8 cellular contexts compared by ENCODE assay signal in genomic region chr2:61694312-61695274, GRCh38.
DNase-seq lines count a peak whose midpoint lies in the region; ATAC-seq and TF ChIP-seq lines count a peak whose summit lies in the region.

No MANE protein-coding gene starts in this region.

- TF ChIP-seq EP300 in gastroesophageal sphincter (IDR thresholded peaks at IDR 0.05), result no peak

- H3K4me3 ChIP-seq in HUES64 (ENCODE audit: low read length) (peak overlapping the region; percentile 88), gastroesophageal sphincter (peak overlapping the region; percentile 77 to 84)

- TF ChIP-seq POLR2A in Raji (IDR thresholded peaks at IDR 0.05; ENCODE audit: insufficient read depth, low read depth, low read length), result peak; percentile 92
- TF ChIP-seq POLR2A in gastroesophageal sphincter (IDR thresholded peaks at IDR 0.05), result peak; percentile 39 to 60

- H3K27me3 ChIP-seq in HUES64 (ENCODE audit: insufficient read depth, low read length) (no peaks in the 10 kb centered on the region), gastroesophageal sphincter (no peaks in the 10 kb centered on the region)

- peak; percentile 96 for ATAC-seq in GM21447 (IDR thresholded peaks at IDR 0.05; ENCODE audit: unreplicated experiment)
- ATAC-seq in gastroesophageal sphincter, result peak; percentile 98

- DNase-seq in DMS153 (lab: John Stamatoyannopoulos, UW) (peak; percentile 66), non-pigmented ciliary epithelial cell (ENCODE audit: low read depth) (peak; percentile 40), superior temporal gyrus (ENCODE audit: extremely low spot score) (peak; percentile 88)
- DNase-seq in activated naive CD4-positive, alpha-beta T cell treated with Interleukin-2 at 50 U/mL for 16 hours, result peak; percentile 80

- H3K9me3 ChIP-seq in HUES64 (ENCODE audit: insufficient read depth, low read depth, low read length) (no peaks in the 10 kb centered on the region), gastroesophageal sphincter (no peaks in the 10 kb centered on the region)

- TF ChIP-seq CTCF in gastroesophageal sphincter (IDR thresholded peaks at IDR 0.05), result peak in 2 of 4 experiments; percentile 50 to 76

- H3K27ac ChIP-seq in HUES64 (ENCODE audit: low read depth, low read length) (0 out of 2 replicates have a peak overlapping the region, but pooled peaks have one; percentile 28), gastroesophageal sphincter (peak overlapping the region; percentile 47 to 85 (median 80))

- WGBS in HUES64, result 17% methylated on average over 40 of the region's 47 CpGs
- 0 to 8% methylated on average over 2 to 5 of the region's 47 CpGs for WGBS in gastroesophageal sphincter (ENCODE audit: low coverage in 1 of 2), 2 donors

- H3K4me1 ChIP-seq in HUES64 (ENCODE audit: insufficient read depth, low read length), result peaks cover 5% of the 10 kb centered on the region; the same call in 1 of the 2 replicates
- peaks cover 0 to 16% (median 0%) of the 10 kb centered on the region in 3 donors for H3K4me1 ChIP-seq in gastroesophageal sphincter

- H3K36me3 ChIP-seq in HUES64 (ENCODE audit: insufficient read depth, low read length) (no peaks in the 10 kb centered on the region), gastroesophageal sphincter (no peaks in the 10 kb centered on the region)

- H3K9ac ChIP-seq in HUES64 (ENCODE audit: low read depth, low read length), result peak overlapping the region; percentile 62

Comparison
In these comparisons a context has a peak if more than half of its experiments do, and no peak if none do; other contexts are left out.
1. Peak in every context shown above with its lines: DNase-seq, ATAC-seq, H3K4me3 ChIP-seq and H3K27ac ChIP-seq.